Comparison of ENCODE assay signal across 24 cellular contexts in the genomic region with DNA sequence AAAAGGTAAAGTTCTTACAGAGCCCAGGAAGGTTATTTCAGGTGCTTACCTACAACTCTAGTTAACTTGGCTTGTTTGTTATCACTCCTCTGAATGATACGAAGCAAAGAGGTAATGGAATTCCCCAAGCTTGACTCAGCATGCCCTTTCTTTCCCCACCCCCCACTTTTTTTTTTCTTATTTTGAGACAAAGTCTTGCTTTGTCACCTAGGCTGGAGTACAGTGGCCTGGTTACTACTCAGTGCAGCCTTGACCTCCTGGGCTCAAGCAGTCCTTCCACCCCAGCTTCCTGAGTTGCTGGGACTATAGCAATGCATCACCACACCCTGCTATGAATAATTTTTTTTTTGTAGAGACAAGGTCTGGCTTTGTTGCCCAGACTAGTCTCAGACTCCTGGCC. TPM values are rescaled to one million over a fixed set of nuclear protein-coding genes. Genes with fewer than 3 reads are reported as not detected.
DNase-seq lines count a peak whose midpoint lies in the region; ATAC-seq and FAIRE-seq lines count a peak whose summit lies in the region.
"Had no signal": no experiment of that assay in that cellular context is flagged by ENCODE, and none has a peak within 500 bp of the region (broad histone marks: within the 10 kb centered on the region; RNA-seq: fewer than 3 reads in every experiment).

No MANE protein-coding gene starts in this region.

- H3K9me3 Mint-ChIP-seq in activated T-cell treated with anti-CD3 and anti-CD28 coated beads, Interleukin-2, amount 50 U/mL, for 72 hours, result no peaks in the 10 kb centered on the region
- H3K9me3 Mint-ChIP-seq in activated T-cell treated with anti-CD3 and anti-CD28 coated beads, Interleukin-2, amount 50 U/mL, for 24 hours, result no peaks in the 10 kb centered on the region
- H3K9me3 Mint-ChIP-seq: activated naive CD4-positive, alpha-beta T cell treated with anti-CD3 and anti-CD28 coated beads, Interleukin-2, amount 50 U/mL, for 72 hours had no signal

- H3K27me3 Mint-ChIP-seq in activated T-cell treated with anti-CD3 and anti-CD28 coated beads, Interleukin-2, amount 50 U/mL, for 72 hours (ENCODE audit: low read depth), result peaks cover 18% of the 10 kb centered on the region
- peaks cover 22% of the 10 kb centered on the region for H3K27me3 Mint-ChIP-seq in activated T-cell treated with anti-CD3 and anti-CD28 coated beads, Interleukin-2, amount 50 U/mL, for 24 hours

- DNase-seq in activated T-cell treated with anti-CD3 and anti-CD28 coated beads, Interleukin-2, amount 50 U/mL, for 72 hours, result no peak
- DNase-seq in activated T-cell treated with anti-CD3 and anti-CD28 coated beads, Interleukin-2, amount 50 U/mL, for 24 hours, result no peak
- peak; percentile 57 for DNase-seq in NT2/D1 (ENCODE audit: low read depth, low spot score)
- DNase-seq in epithelial cell of prostate (ENCODE audit: low read depth, low spot score), result no peak
- DNase-seq in urothelium cell line (ENCODE audit: low spot score), result peak; percentile 48
- DNase-seq in NOMO-1 treated with DMSO at 0.1 percent for 48 hours (lab: John Stamatoyannopoulos, UW; ENCODE audit: unreplicated experiment), result no peak
- DNase-seq in NCI-H2029 (lab: John Stamatoyannopoulos, UW), result no peak
- no peak for DNase-seq in occipital lobe (lab: John Stamatoyannopoulos, UW)
- DNase-seq: activated CD8-positive, alpha-beta T cell treated with anti-CD3 and anti-CD28 coated beads, Interleukin-2, amount 10 ng/mL, durations not matched to agents 7 days and 5 days; activated T-cell treated with anti-CD3 and anti-CD28 coated beads, Interleukin-2, amount 50 U/mL, for 48 hours; left ventricle myocardium superior; MV-4-11; NCI-H187 treated with DMSO at 0.1 percent for 48 hours; NCI-H446 treated with DMSO at 0.1 percent for 48 hours; Right ventricle myocardium superior; stimulated activated CD4-positive, alpha-beta T cell treated with anti-CD3 and anti-CD28 coated beads, Interleukin-4, amount 100 ng/mL, for 1 hour; WERI-Rb-1 had no signal

- no peak overlapping the region for H3K4me3 ChIP-seq in NT2/D1 (ENCODE audit: insufficient read length, low read depth)
- H3K4me3 ChIP-seq: BLaER1 treated with 17β-estradiol and CSF1 and Interleukin-3, amounts not matched to agents 10 nM and 100 nM; coronary artery; skin epidermis had no signal

- ATAC-seq in activated T-cell treated with anti-CD3 and anti-CD28 coated beads, Interleukin-2, amount 50 U/mL, for 72 hours (replicated peaks in 1 of 2), result peak; percentile 56 to 72
- ATAC-seq: activated CD8-positive, alpha-beta T cell treated with anti-CD3 and anti-CD28 coated beads, Interleukin-2, amount 10 ng/mL, durations not matched to agents 7 days and 5 days; activated naive CD4-positive, alpha-beta T cell treated with anti-CD3 and anti-CD28 coated beads, Interleukin-2, amount 50 U/mL, for 72 hours; left ventricle myocardium superior had no signal

- H3K4me3 Mint-ChIP-seq in activated T-cell treated with anti-CD3 and anti-CD28 coated beads, Interleukin-2, amount 50 U/mL, for 72 hours, result no peak overlapping the region
- no peak overlapping the region for H3K4me3 Mint-ChIP-seq in activated T-cell treated with anti-CD3 and anti-CD28 coated beads, Interleukin-2, amount 50 U/mL, for 24 hours
- H3K4me3 Mint-ChIP-seq: activated CD8-positive, alpha-beta T cell treated with anti-CD3 and anti-CD28 coated beads, Interleukin-2, amount 10 ng/mL, durations not matched to agents 7 days and 5 days had no signal

- H3K27ac ChIP-seq in epithelial cell of prostate, result peak overlapping the region; percentile 63
- H3K27ac ChIP-seq: BLaER1 treated with 17β-estradiol and CSF1 and Interleukin-3, amounts not matched to agents 10 nM and 100 nM; coronary artery; skin epidermis; WERI-Rb-1 had no signal

- peak overlapping the region; percentile 17 for H3K27ac Mint-ChIP-seq in activated T-cell treated with anti-CD3 and anti-CD28 coated beads, Interleukin-2, amount 50 U/mL, for 72 hours
- no peak overlapping the region for H3K27ac Mint-ChIP-seq in activated T-cell treated with anti-CD3 and anti-CD28 coated beads, Interleukin-2, amount 50 U/mL, for 24 hours
- H3K27ac Mint-ChIP-seq: activated CD8-positive, alpha-beta T cell treated with anti-CD3 and anti-CD28 coated beads, Interleukin-2, amount 10 ng/mL, durations not matched to agents 7 days and 5 days; activated naive CD4-positive, alpha-beta T cell treated with anti-CD3 and anti-CD28 coated beads, Interleukin-2, amount 50 U/mL, for 72 hours had no signal

- no peaks in the 10 kb centered on the region; the same call in 1 of the 2 replicates for H3K9me3 ChIP-seq in NT2/D1 (ENCODE audit: insufficient read depth, low read length)
- H3K9me3 ChIP-seq: BLaER1 treated with 17β-estradiol and CSF1 and Interleukin-3, amounts not matched to agents 10 nM and 100 nM had no signal

- H3K4me1 ChIP-seq in NT2/D1 (ENCODE audit: insufficient read depth, insufficient read length), result no peaks in the 10 kb centered on the region

- H3K36me3 Mint-ChIP-seq in activated T-cell treated with anti-CD3 and anti-CD28 coated beads, Interleukin-2, amount 50 U/mL, for 72 hours (ENCODE audit: insufficient read depth in 2 of 2), result no peaks in the 10 kb centered on the region
- H3K36me3 Mint-ChIP-seq in activated T-cell treated with anti-CD3 and anti-CD28 coated beads, Interleukin-2, amount 50 U/mL, for 24 hours (ENCODE audit: low read depth), result no peaks in the 10 kb centered on the region
- H3K36me3 Mint-ChIP-seq: activated naive CD4-positive, alpha-beta T cell treated with anti-CD3 and anti-CD28 coated beads, Interleukin-2, amount 50 U/mL, for 72 hours had no signal

- H3K27me3 ChIP-seq in NT2/D1 (ENCODE audit: insufficient read depth, insufficient read length), result no peaks in the 10 kb centered on the region
- H3K27me3 ChIP-seq: BLaER1 treated with 17β-estradiol and CSF1 and Interleukin-3, amounts not matched to agents 10 nM and 100 nM had no signal

- H3K36me3 ChIP-seq in NT2/D1 (ENCODE audit: insufficient read depth, insufficient read length, low read length), result no peaks in the 10 kb centered on the region
- H3K36me3 ChIP-seq: BLaER1 treated with 17β-estradiol and CSF1 and Interleukin-3, amounts not matched to agents 10 nM and 100 nM; WERI-Rb-1 had no signal

- H3K9ac ChIP-seq in NT2/D1 (ENCODE audit: insufficient read length, low read depth), result no peak overlapping the region
- H3K9ac ChIP-seq: BLaER1 treated with 17β-estradiol and CSF1 and Interleukin-3, amounts not matched to agents 10 nM and 100 nM had no signal

- peak; percentile 71 for FAIRE-seq in urothelium cell line (lab: Jason Lieb, UNC)
- FAIRE-seq: A204.1, endothelial cell of umbilical vein, frontal cortex had no signal

- peaks cover 23% of the 10 kb centered on the region for H3K4me1 Mint-ChIP-seq in activated T-cell treated with anti-CD3 and anti-CD28 coated beads, Interleukin-2, amount 50 U/mL, for 72 hours (ENCODE audit: low read depth)
- H3K4me1 Mint-ChIP-seq in activated T-cell treated with anti-CD3 and anti-CD28 coated beads, Interleukin-2, amount 50 U/mL, for 24 hours (ENCODE audit: low read depth), result peaks cover 10% of the 10 kb centered on the region

RNA-seq across cellular contexts. Expression of a gene that starts 17.1 kb away (rescaled TPM):
- total RNA-seq in activated T-cell treated with anti-CD3 and anti-CD28 coated beads, Interleukin-2, amount 50 U/mL, for 72 hours, result 100 to 1,000 TPM; 108 to 132 TPM
- total RNA-seq in occipital lobe, result 4.5 TPM

Comparison
In these comparisons a context has a peak if more than half of its experiments do, and no peak if none do; other contexts are left out.
1. DNase-seq: peak in NT2/D1 (single experiment) and urothelium cell line (single experiment); none in activated T-cell treated with anti-CD3 and anti-CD28 coated beads, Interleukin-2, amount 50 U/mL, for 72 hours (0 of 2), activated T-cell treated with anti-CD3 and anti-CD28 coated beads, Interleukin-2, amount 50 U/mL, for 24 hours (single experiment), epithelial cell of prostate (single experiment), NOMO-1 treated with DMSO at 0.1 percent for 48 hours (single experiment), NCI-H2029 (single experiment) and occipital lobe (single experiment).
2. RNA of a gene that starts 17.1 kb away (total RNA-seq): 108 to 132 TPM in activated T-cell treated with anti-CD3 and anti-CD28 coated beads, Interleukin-2, amount 50 U/mL, for 72 hours; 4.5 TPM in occipital lobe (single experiment); every median in the first group is over 10 times any median in the second.